In genomic region chr5:146291421-146292074, GRCh38 we compare ENCODE assay signal across 8 cellular contexts. TPM values are rescaled to one million over a fixed set of nuclear protein-coding genes. Genes with fewer than 3 reads are reported as not detected.
DNase-seq lines count a peak whose midpoint lies in the region; ATAC-seq and TF ChIP-seq lines count a peak whose summit lies in the region.

No MANE protein-coding gene starts in this region.

- H3K27ac ChIP-seq in CD4-positive, CD25-positive, alpha-beta regulatory T cell (ENCODE audit: insufficient read depth, low read length, poor library complexity, severe bottlenecking) = no peak overlapping the region

- peaks cover 10% of the 10 kb centered on the region for H3K36me3 ChIP-seq in CD4-positive, CD25-positive, alpha-beta regulatory T cell (ENCODE audit: control insufficient read depth, insufficient read depth, low read length)

- ATAC-seq in CD4-positive, CD25-positive, alpha-beta regulatory T cell (ENCODE audit: low read depth in 2 of 2) = peak; percentile 45 to 56
- peak; percentile 91 for ATAC-seq in GM18502 (IDR thresholded peaks at IDR 0.05; ENCODE audit: poor library complexity, unreplicated experiment)
- peak; percentile 70 for ATAC-seq in HG02840 (IDR thresholded peaks at IDR 0.05; ENCODE audit: low FRiP score, unreplicated experiment)
- ATAC-seq in activated B cell treated with CpG ODN at 0.5 μM for 24 hours (ENCODE audit: low read depth) = peak; percentile 50

- POLR2A ChIA-PET in activated B cell treated with CpG ODN at 0.5 μM for 24 hours (lab: Charles Lee) = no interaction called here

- no peaks in the 10 kb centered on the region for H3K27me3 Mint-ChIP-seq in CD4-positive, CD25-positive, alpha-beta regulatory T cell
- H3K27me3 Mint-ChIP-seq in activated B cell treated with CpG ODN at 0.5 μM for 24 hours = no peaks in the 10 kb centered on the region

- peaks cover 11% of the 10 kb centered on the region for H3K36me3 Mint-ChIP-seq in CD4-positive, CD25-positive, alpha-beta regulatory T cell
- peaks cover 18% of the 10 kb centered on the region for H3K36me3 Mint-ChIP-seq in activated B cell treated with CpG ODN at 0.5 μM for 24 hours (ENCODE audit: low read depth)

- H3K4me1 Mint-ChIP-seq in CD4-positive, CD25-positive, alpha-beta regulatory T cell = peaks cover 0 to 10% (median 5%) of the 10 kb centered on the region in 4 donors
- no peaks in the 10 kb centered on the region for H3K4me1 Mint-ChIP-seq in activated B cell treated with CpG ODN at 0.5 μM for 24 hours

- no peaks in the 10 kb centered on the region for H3K4me1 ChIP-seq in CD4-positive, CD25-positive, alpha-beta regulatory T cell (ENCODE audit: control insufficient read depth, insufficient read depth, low read length, poor library complexity, severe bottlenecking)

- H3K4me3 ChIP-seq in CD4-positive, CD25-positive, alpha-beta regulatory T cell (ENCODE audit: low read depth, low read length) = no peak overlapping the region

- CTCF ChIA-PET in activated B cell treated with CpG ODN at 0.5 μM for 24 hours (lab: Charles Lee) = interaction anchor here (1.6 kb wide), 1 partner anchor 134 kb away, joined by 6 read pairs; no protein-coding TSS in a partner anchor

- intact Hi-C loops in activated B cell treated with CpG ODN at 0.5 μM for 24 hours (cut with micrococcal nuclease) = loop anchor here (1.0 kb wide), 1 partner anchor 136 kb away; no protein-coding TSS in a partner anchor
- intact Hi-C loops in posterior vena cava (cut with DNase I) = loop anchor here (10.0 kb wide), 1 partner anchor 133 kb away; no protein-coding TSS in a partner anchor

- H3K27me3 ChIP-seq in CD4-positive, CD25-positive, alpha-beta regulatory T cell (ENCODE audit: control insufficient read depth, insufficient read depth, low read length) = no peaks in the 10 kb centered on the region

- H3K9me3 ChIP-seq in CD4-positive, CD25-positive, alpha-beta regulatory T cell (ENCODE audit: control insufficient read depth in 2 of 2, low read length in 2 of 2) = no peaks in the 10 kb centered on the region

- no peak overlapping the region for H3K27ac Mint-ChIP-seq in CD4-positive, CD25-positive, alpha-beta regulatory T cell
- no peak overlapping the region for H3K27ac Mint-ChIP-seq in activated B cell treated with CpG ODN at 0.5 μM for 24 hours

- H3K9me3 Mint-ChIP-seq in CD4-positive, CD25-positive, alpha-beta regulatory T cell = no peaks in the 10 kb centered on the region
- H3K9me3 Mint-ChIP-seq in activated B cell treated with CpG ODN at 0.5 μM for 24 hours = no peaks in the 10 kb centered on the region

- H3K4me3 Mint-ChIP-seq in CD4-positive, CD25-positive, alpha-beta regulatory T cell = no peak overlapping the region
- H3K4me3 Mint-ChIP-seq in activated B cell treated with CpG ODN at 0.5 μM for 24 hours = no peak overlapping the region

- peak in 2 of 3 donors; percentile 31 to 67 for DNase-seq in CD4-positive, CD25-positive, alpha-beta regulatory T cell
- DNase-seq in NCI-H2081 (lab: John Stamatoyannopoulos, UW) = peak; percentile 45 to 55
- DNase-seq in activated B cell treated with CpG ODN at 0.5 μM for 24 hours = no peak
- DNase-seq in hepatic stellate cell (ENCODE audit: low spot score) = peak; percentile 22
- peak; percentile 65 for DNase-seq in superior temporal gyrus (ENCODE audit: extremely low spot score)
- DNase-seq in posterior vena cava (ENCODE audit: low spot score) = no peak

- TF ChIP-seq CTCF in activated B cell treated with CpG ODN at 0.5 μM for 24 hours (IDR thresholded peaks at IDR 0.05) = no peak

RNA-seq across cellular contexts. Expression of gene POU4F3, which starts 47.1 kb away (rescaled TPM):
- 0.30 TPM for total RNA-seq in CD4-positive, CD25-positive, alpha-beta regulatory T cell
- polyA plus RNA-seq in CD4-positive, CD25-positive, alpha-beta regulatory T cell = not detected
- total RNA-seq in activated B cell treated with CpG ODN at 0.5 μM for 24 hours = 0.12 TPM in 1 of 2 replicates, not detected in the other
- total RNA-seq in posterior vena cava = under 1 TPM in 1 of 2 donors, not detected in 1; 0.10 TPM

Comparison
In these comparisons a context has a peak if more than half of its experiments do, and no peak if none do; other contexts are left out.
1. DNase-seq: peak in CD4-positive, CD25-positive, alpha-beta regulatory T cell (2 of 3), NCI-H2081 (2 of 2), hepatic stellate cell (single experiment) and superior temporal gyrus (single experiment); none in activated B cell treated with CpG ODN at 0.5 μM for 24 hours (single experiment) and posterior vena cava (single experiment).
2. Peak in every context shown above with its lines, with median percentiles within 50 percentile points of each other: ATAC-seq.